ENCODE assay signal across 8 cellular contexts in genomic region chr11:119509969-119510401, GRCh38.
A peak's percentile ranks its signal among the peaks of the same experiment; 100 is the strongest.
DNase-seq lines count a peak whose midpoint lies in the region; ATAC-seq and TF ChIP-seq lines count a peak whose summit lies in the region.

No MANE protein-coding gene starts in this region.

- DNase-seq in GM13976 (ENCODE audit: low spot score), result peak; percentile 68
- DNase-seq in HS-27A (ENCODE audit: low read depth), result peak; percentile 57
- DNase-seq in activated naive CD8-positive, alpha-beta T cell treated with anti-CD3 and anti-CD28 coated beads, Interleukin-2, amount 50 U/mL, for 24 hours, result peak; percentile 44
- DNase-seq in mucosa of gallbladder (ENCODE audit: low spot score), result peak; percentile 42
- DNase-seq in T-helper 9 cell, result no peak
- no peak for DNase-seq in T1000 (lab: John Stamatoyannopoulos, UW)
- DNase-seq in globus pallidus (ENCODE audit: low spot score), result no peak

- in situ Hi-C loops in GM13976 (cut with MboI; ENCODE audit: low sequenced_read_pairs, unreplicated experiment), result no loop called here

- H3K9me3 Mint-ChIP-seq in activated naive CD8-positive, alpha-beta T cell treated with anti-CD3 and anti-CD28 coated beads, Interleukin-2, amount 50 U/mL, for 24 hours, result no peaks in the 10 kb centered on the region

- H3K27me3 Mint-ChIP-seq in activated naive CD8-positive, alpha-beta T cell treated with anti-CD3 and anti-CD28 coated beads, Interleukin-2, amount 50 U/mL, for 24 hours, result peaks cover 11% of the 10 kb centered on the region

- peaks cover 31% of the 10 kb centered on the region for H3K4me1 Mint-ChIP-seq in activated naive CD8-positive, alpha-beta T cell treated with anti-CD3 and anti-CD28 coated beads, Interleukin-2, amount 50 U/mL, for 24 hours

- H3K4me3 Mint-ChIP-seq in activated naive CD8-positive, alpha-beta T cell treated with anti-CD3 and anti-CD28 coated beads, Interleukin-2, amount 50 U/mL, for 24 hours, result peak overlapping the region; percentile 41

- H3K36me3 Mint-ChIP-seq in activated naive CD8-positive, alpha-beta T cell treated with anti-CD3 and anti-CD28 coated beads, Interleukin-2, amount 50 U/mL, for 24 hours (ENCODE audit: low read depth), result no peaks in the 10 kb centered on the region

- peak overlapping the region; percentile 64 for H3K27ac Mint-ChIP-seq in activated naive CD8-positive, alpha-beta T cell treated with anti-CD3 and anti-CD28 coated beads, Interleukin-2, amount 50 U/mL, for 24 hours

- ATAC-seq in GM21447 (IDR thresholded peaks at IDR 0.05; ENCODE audit: unreplicated experiment), result peak; percentile 80
- peak; percentile 86 for ATAC-seq in activated naive CD8-positive, alpha-beta T cell treated with anti-CD3 and anti-CD28 coated beads, Interleukin-2, amount 50 U/mL, for 24 hours

- TF ChIP-seq CTCF in GM13976 (IDR thresholded peaks at IDR 0.05; ENCODE audit: borderline replicate concordance, control extremely low read depth, extremely low read depth, insufficient read depth, missing control alignments), result no peak

Comparison
In these comparisons a context has a peak if more than half of its experiments do, and no peak if none do; other contexts are left out.
1. DNase-seq: peak in GM13976 (single experiment), HS-27A (single experiment), activated naive CD8-positive, alpha-beta T cell treated with anti-CD3 and anti-CD28 coated beads, Interleukin-2, amount 50 U/mL, for 24 hours (single experiment) and mucosa of gallbladder (single experiment); none in T-helper 9 cell (single experiment), T1000 (single experiment) and globus pallidus (single experiment).